6 cellular contexts compared by ENCODE assay signal in the genomic region with DNA sequence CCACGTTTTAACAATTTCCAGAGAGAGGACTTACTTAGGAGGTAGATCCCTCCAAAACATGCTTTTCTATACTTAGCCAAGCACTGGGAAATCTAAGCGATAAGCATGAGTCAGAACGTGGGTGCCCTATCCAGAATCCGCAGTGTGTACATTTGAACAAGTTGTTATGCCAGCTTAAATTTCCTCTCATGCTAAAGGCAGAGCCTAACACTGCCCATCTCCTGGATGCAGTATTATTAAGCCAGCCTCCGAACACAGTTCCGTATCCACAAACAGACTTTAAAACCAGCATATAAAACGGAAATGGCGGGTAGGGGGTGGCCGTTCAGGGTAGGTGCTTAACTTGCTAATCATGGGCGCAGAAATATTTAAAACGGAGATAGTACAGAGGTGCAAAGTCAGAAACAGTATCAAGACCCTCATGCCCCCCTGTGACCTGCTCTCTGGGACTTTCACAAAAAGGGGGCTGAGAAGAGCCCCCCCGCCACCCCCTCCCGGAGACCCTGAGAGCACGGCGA. TPM values are rescaled to one million over a fixed set of nuclear protein-coding genes. Genes with fewer than 3 reads are reported as not detected.
DNase-seq lines count a peak whose midpoint lies in the region; ATAC-seq, FAIRE-seq and TF ChIP-seq lines count a peak whose summit lies in the region.

No MANE protein-coding gene starts in this region.

- no peaks in the 10 kb centered on the region for H3K36me3 ChIP-seq in prostate gland

- no peaks in the 10 kb centered on the region for H3K4me1 ChIP-seq in prostate gland (replicated peaks)

- no peak for FAIRE-seq in GM12891 (lab: Jason Lieb, UNC)

- intact Hi-C loops in prostate gland (cut with DNase I): no loop called here

- H3K27me3 ChIP-seq in prostate gland (replicated peaks; ENCODE audit: insufficient read depth): no peaks in the 10 kb centered on the region

- H3K9me3 ChIP-seq in prostate gland: no peaks in the 10 kb centered on the region

- DNase-seq in GM12891 (ENCODE audit: insufficient read length, low spot score) (no peak), NCI-H82 (lab: John Stamatoyannopoulos, UW) (peak; percentile 69), prostate gland (ENCODE audit: low spot score) (no peak), HPDE6-E6E7 (ENCODE audit: extremely low spot score) (no peak), epidermal melanocyte (ENCODE audit: insufficient read length, low spot score) (no peak)

- ATAC-seq in esophagus mucosa: peak; percentile 33

- H3K27ac ChIP-seq in prostate gland: peak overlapping the region; percentile 64 to 65

- peak overlapping the region; percentile 47 to 48 for H3K4me3 ChIP-seq in prostate gland

- TF ChIP-seq POLR2A in GM12891 (IDR thresholded peaks at IDR 0.05; ENCODE audit: low read depth, low read length) (no peak), prostate gland (IDR thresholded peaks at IDR 0.05) (no peak)

- TF ChIP-seq CTCF in prostate gland (IDR thresholded peaks at IDR 0.05): no peak

- WGBS in prostate gland: 3% methylated on average over 15 of the region's 15 CpGs

TF ChIP-seq in GM12891, 5 proteins besides CTCF, POLR2A, EP300 and RAD21:
- TF ChIP-seq POLR2AphosphoS5 (IDR thresholded peaks at IDR 0.05; ENCODE audit: low read depth, low read length): 0 out of 2 replicates have a peak, but pooled peaks have one; percentile 10
- TF ChIP-seq TAF1 (IDR thresholded peaks at IDR 0.05; ENCODE audit: low read depth, low read length): no peak
- no peak for TF ChIP-seq POU2F2 (IDR thresholded peaks at IDR 0.05; ENCODE audit: low read depth, low read length)
- peak; percentile 46; the same call in 1 of the 2 replicates for TF ChIP-seq SPI1 (IDR thresholded peaks at IDR 0.05; ENCODE audit: low read depth, low read length)
- no peak for TF ChIP-seq PAX5 (IDR thresholded peaks at IDR 0.05; ENCODE audit: insufficient read depth, low read length, severe bottlenecking)

RNA-seq across cellular contexts. Expression of a gene that starts 1.0 kb away (rescaled TPM):
- 0.21 TPM for polyA plus RNA-seq in GM12891 (2012; ENCODE audit: low read depth, missing spikeins)
- total RNA-seq in esophagus mucosa (not detected), prostate gland (under 1 TPM in 1 of 2 donors, not detected in 1; 0.74 TPM)

RNA-seq across cellular contexts. Expression of a gene that starts 1.0 kb away (rescaled TPM):
- polyA plus RNA-seq in GM12891 (2012; ENCODE audit: low read depth, missing spikeins): 5.0 TPM
- total RNA-seq in esophagus mucosa (0.24 TPM), prostate gland (1 to 10 TPM; 2.8 to 5.4 TPM)

RNA-seq across cellular contexts. Expression of a gene that starts 38.5 kb away (rescaled TPM):
- 10.3 TPM for polyA plus RNA-seq in GM12891 (2012; ENCODE audit: low read depth, missing spikeins)
- 8.8 TPM for total RNA-seq in esophagus mucosa
- total RNA-seq in prostate gland: 10 to 100 TPM; 13.5 to 19.9 TPM

RNA-seq across cellular contexts. Expression of a gene that starts 42.3 kb away (rescaled TPM):
- 0.30 TPM for polyA plus RNA-seq in GM12891 (2012; ENCODE audit: low read depth, missing spikeins)
- total RNA-seq in esophagus mucosa (1.6 TPM), prostate gland (1 to 10 TPM in 1 of 2 donors, under 1 TPM in 1; 0.46 to 4.5 TPM)

RNA-seq across cellular contexts. Expression of a gene that starts 46.8 kb away (rescaled TPM):
- polyA plus RNA-seq in GM12891 (2012; ENCODE audit: low read depth, missing spikeins): not detected
- total RNA-seq in esophagus mucosa: 10.6 TPM
- total RNA-seq in prostate gland: 1,000 to 10,000 TPM in 1 of 2 donors, 100 to 1,000 TPM in 1; 128 to 1,013 TPM
